Comparison of ENCODE assay signal across 13 cellular contexts in the genomic region with DNA sequence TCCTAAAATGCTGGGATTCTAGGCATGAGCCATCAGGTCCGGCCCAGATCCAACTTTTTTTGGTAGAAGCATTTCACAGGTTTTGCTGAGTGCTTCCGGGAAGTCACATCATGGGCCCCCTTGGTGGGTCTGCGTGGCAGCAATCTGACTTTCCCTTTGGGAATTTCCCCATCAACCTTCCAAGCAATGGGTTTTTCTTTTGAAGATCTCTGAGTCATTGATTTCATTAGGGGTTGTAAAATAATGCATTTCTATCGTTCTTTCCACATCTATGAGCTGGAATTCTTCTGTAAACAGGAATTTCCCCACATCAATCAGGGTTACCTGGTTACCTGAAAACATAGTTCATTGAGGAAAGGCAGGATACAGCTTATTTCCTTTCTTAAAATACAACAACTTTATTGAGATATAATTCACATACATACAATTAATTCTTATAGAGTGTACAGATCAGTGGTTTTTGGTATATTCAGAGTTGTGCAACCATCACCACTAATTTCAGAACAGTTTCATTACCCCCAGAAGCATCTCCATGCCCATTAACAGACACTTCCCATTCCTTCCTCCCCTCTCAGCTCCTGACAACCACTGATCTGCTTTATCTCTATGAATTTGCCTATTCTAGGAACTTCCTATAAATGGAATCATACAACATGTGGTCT.
A peak's percentile ranks its signal among the peaks of the same experiment; 100 is the strongest.
DNase-seq lines count a peak whose midpoint lies in the region; ATAC-seq and TF ChIP-seq lines count a peak whose summit lies in the region.
"Had no signal": no experiment of that assay in that cellular context is flagged by ENCODE, and none has a peak within 500 bp of the region (broad histone marks: within the 10 kb centered on the region; RNA-seq: fewer than 3 reads in every experiment).

No MANE protein-coding gene starts in this region.

- no peak overlapping the region for H3K4me3 ChIP-seq in epithelial cell of esophagus (ENCODE audit: low read length)
- H3K4me3 ChIP-seq: left ventricle myocardium inferior, testis had no signal

- no peak for ATAC-seq in GM21786 (IDR thresholded peaks at IDR 0.05; ENCODE audit: unreplicated experiment)

- TF ChIP-seq CTCF in epithelial cell of esophagus (IDR thresholded peaks at IDR 0.05; ENCODE audit: insufficient read depth, low read depth, low read length, missing control alignments) (no peak), GM13977 (IDR thresholded peaks at IDR 0.05; ENCODE audit: extremely low read depth, insufficient read depth, missing control alignments) (no peak)

- in situ Hi-C loops in GM13977 (cut with MboI; ENCODE audit: low pct_unique_long_range_greater_than_20kb, low sequenced_read_pairs, unreplicated experiment), result no loop called here

- peak; percentile 58 for DNase-seq in EL
- peak; percentile 55 for DNase-seq in NCI-H226
- peak; percentile 58 for DNase-seq in epithelial cell of esophagus (ENCODE audit: low read depth)
- no peak for DNase-seq in NCI-H510A (lab: John Stamatoyannopoulos, UW)
- DNase-seq in GM13977 (ENCODE audit: low spot score), result no peak
- DNase-seq: CD4-positive, alpha-beta T cell; endodermal cell; left ventricle myocardium inferior; NCI-H1105 treated with DMSO at 0.1 percent for 48 hours; NCI-H524; SHP77; testis had no signal

Comparison
In these comparisons a context has a peak if more than half of its experiments do, and no peak if none do; other contexts are left out.
1. DNase-seq: peak in EL (single experiment), NCI-H226 (single experiment) and epithelial cell of esophagus (single experiment); none in NCI-H510A (single experiment) and GM13977 (single experiment).